1 cellular context compared by ENCODE assay signal in the genomic region with DNA sequence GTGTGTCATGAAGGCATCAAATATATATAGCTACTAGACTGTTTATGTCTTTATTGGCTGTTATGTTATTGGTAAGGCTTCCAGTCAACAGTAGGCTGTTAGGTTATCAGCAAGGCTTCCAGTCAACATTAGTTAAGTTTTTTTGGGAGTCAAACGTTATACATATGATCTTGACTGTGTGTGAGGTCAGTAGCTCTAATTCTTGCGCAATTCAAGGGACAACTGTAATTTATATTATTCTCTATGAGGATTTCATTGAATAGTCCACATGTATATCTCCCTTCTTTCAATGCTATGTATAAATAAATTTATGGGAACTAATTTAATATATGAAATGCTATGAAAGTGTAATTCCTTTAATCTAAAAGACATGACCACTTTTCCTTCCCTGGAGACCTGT.
TF ChIP-seq lines count a peak whose summit lies in the region.

No MANE protein-coding gene starts in this region.

TF ChIP-seq in HepG2, 621 proteins besides CTCF, POLR2A, EP300 and RAD21 (continued from another document):
- TF ChIP-seq, protein P1, sequence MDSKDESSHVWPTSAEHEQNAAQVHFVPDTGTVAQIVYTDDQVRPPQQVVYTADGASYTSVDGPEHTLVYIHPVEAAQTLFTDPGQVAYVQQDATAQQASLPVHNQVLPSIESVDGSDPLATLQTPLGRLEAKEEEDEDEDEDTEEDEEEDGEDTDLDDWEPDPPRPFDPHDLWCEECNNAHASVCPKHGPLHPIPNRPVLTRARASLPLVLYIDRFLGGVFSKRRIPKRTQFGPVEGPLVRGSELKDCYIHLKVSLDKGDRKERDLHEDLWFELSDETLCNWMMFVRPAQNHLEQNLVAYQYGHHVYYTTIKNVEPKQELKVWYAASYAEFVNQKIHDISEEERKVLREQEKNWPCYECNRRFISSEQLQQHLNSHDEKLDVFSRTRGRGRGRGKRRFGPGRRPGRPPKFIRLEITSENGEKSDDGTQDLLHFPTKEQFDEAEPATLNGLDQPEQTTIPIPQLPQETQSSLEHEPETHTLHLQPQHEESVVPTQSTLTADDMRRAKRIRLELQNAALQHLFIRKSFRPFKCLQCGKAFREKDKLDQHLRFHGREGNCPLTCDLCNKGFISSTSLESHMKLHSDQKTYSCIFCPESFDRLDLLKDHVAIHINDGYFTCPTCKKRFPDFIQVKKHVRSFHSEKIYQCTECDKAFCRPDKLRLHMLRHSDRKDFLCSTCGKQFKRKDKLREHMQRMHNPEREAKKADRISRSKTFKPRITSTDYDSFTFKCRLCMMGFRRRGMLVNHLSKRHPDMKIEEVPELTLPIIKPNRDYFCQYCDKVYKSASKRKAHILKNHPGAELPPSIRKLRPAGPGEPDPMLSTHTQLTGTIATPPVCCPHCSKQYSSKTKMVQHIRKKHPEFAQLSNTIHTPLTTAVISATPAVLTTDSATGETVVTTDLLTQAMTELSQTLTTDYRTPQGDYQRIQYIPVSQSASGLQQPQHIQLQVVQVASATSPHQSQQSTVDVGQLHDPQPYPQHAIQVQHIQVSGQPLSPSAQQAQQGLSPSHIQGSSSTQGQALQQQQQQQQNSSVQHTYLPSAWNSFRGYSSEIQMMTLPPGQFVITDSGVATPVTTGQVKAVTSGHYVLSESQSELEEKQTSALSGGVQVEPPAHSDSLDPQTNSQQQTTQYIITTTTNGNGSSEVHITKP (CRISPR knock-in tag; IDR thresholded peaks at IDR 0.05; ENCODE audit: low read depth), result no peak
- TF ChIP-seq ZNF557 (CRISPR knock-in tag; IDR thresholded peaks at IDR 0.05) (no peak), POLR2AphosphoS5 (IDR thresholded peaks at IDR 0.05; ENCODE audit: low read depth, low read length) (no peak), TAF1 (CRISPR knock-in tag; IDR thresholded peaks at IDR 0.05) (no peak)
- TF ChIP-seq, protein P2, sequence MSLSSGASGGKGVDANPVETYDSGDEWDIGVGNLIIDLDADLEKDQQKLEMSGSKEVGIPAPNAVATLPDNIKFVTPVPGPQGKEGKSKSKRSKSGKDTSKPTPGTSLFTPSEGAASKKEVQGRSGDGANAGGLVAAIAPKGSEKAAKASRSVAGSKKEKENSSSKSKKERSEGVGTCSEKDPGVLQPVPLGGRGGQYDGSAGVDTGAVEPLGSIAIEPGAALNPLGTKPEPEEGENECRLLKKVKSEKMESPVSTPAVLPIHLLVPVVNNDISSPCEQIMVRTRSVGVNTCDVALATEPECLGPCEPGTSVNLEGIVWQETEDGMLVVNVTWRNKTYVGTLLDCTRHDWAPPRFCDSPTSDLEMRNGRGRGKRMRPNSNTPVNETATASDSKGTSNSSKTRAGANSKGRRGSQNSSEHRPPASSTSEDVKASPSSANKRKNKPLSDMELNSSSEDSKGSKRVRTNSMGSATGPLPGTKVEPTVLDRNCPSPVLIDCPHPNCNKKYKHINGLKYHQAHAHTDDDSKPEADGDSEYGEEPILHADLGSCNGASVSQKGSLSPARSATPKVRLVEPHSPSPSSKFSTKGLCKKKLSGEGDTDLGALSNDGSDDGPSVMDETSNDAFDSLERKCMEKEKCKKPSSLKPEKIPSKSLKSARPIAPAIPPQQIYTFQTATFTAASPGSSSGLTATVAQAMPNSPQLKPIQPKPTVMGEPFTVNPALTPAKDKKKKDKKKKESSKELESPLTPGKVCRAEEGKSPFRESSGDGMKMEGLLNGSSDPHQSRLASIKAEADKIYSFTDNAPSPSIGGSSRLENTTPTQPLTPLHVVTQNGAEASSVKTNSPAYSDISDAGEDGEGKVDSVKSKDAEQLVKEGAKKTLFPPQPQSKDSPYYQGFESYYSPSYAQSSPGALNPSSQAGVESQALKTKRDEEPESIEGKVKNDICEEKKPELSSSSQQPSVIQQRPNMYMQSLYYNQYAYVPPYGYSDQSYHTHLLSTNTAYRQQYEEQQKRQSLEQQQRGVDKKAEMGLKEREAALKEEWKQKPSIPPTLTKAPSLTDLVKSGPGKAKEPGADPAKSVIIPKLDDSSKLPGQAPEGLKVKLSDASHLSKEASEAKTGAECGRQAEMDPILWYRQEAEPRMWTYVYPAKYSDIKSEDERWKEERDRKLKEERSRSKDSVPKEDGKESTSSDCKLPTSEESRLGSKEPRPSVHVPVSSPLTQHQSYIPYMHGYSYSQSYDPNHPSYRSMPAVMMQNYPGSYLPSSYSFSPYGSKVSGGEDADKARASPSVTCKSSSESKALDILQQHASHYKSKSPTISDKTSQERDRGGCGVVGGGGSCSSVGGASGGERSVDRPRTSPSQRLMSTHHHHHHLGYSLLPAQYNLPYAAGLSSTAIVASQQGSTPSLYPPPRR (CRISPR knock-in tag; IDR thresholded peaks at IDR 0.05; ENCODE audit: borderline replicate concordance), result no peak
- TF ChIP-seq, protein P3, sequence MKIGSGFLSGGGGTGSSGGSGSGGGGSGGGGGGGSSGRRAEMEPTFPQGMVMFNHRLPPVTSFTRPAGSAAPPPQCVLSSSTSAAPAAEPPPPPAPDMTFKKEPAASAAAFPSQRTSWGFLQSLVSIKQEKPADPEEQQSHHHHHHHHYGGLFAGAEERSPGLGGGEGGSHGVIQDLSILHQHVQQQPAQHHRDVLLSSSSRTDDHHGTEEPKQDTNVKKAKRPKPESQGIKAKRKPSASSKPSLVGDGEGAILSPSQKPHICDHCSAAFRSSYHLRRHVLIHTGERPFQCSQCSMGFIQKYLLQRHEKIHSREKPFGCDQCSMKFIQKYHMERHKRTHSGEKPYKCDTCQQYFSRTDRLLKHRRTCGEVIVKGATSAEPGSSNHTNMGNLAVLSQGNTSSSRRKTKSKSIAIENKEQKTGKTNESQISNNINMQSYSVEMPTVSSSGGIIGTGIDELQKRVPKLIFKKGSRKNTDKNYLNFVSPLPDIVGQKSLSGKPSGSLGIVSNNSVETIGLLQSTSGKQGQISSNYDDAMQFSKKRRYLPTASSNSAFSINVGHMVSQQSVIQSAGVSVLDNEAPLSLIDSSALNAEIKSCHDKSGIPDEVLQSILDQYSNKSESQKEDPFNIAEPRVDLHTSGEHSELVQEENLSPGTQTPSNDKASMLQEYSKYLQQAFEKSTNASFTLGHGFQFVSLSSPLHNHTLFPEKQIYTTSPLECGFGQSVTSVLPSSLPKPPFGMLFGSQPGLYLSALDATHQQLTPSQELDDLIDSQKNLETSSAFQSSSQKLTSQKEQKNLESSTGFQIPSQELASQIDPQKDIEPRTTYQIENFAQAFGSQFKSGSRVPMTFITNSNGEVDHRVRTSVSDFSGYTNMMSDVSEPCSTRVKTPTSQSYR (CRISPR knock-in tag; IDR thresholded peaks at IDR 0.05; ENCODE audit: borderline replicate concordance), result no peak
